Comparison of ENCODE assay signal across 12 cellular contexts in the genomic region with DNA sequence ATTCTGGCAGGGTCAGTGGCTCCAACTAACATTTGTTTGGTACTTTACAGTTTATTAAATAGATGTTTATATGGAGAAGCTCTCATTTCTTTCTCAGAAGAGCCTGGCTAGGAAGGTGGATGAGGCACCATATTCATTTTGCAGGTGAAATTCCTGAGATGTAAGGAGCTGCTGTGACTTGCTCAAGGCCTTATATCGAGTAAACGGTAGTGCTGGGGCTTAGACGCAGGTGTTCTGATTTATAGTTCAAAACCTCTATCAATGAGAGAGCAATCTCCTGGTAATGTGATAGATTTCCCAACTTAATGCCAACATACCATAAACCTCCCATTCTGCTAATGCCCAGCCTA. TPM values are rescaled to one million over a fixed set of nuclear protein-coding genes. Genes with fewer than 3 reads are reported as not detected.
DNase-seq lines count a peak whose midpoint lies in the region; ATAC-seq and TF ChIP-seq lines count a peak whose summit lies in the region.
"Had no signal": no experiment of that assay in that cellular context is flagged by ENCODE, and none has a peak within 500 bp of the region (broad histone marks: within the 10 kb centered on the region; RNA-seq: fewer than 3 reads in every experiment).

No MANE protein-coding gene starts in this region.

- no peak for TF ChIP-seq EP300 in stomach (IDR thresholded peaks at IDR 0.05)

- peak overlapping the region; percentile 76 for H3K4me3 Mint-ChIP-seq in activated CD8-positive, alpha-beta T cell treated with anti-CD3 and anti-CD28 coated beads, Interleukin-2, amount 10 ng/mL, durations not matched to agents 7 days and 5 days

- POLR2A ChIA-PET in activated CD8-positive, alpha-beta T cell treated with anti-CD3 and anti-CD28 coated beads, Interleukin-2, amount 10 ng/mL, durations not matched to agents 7 days and 5 days (lab: Charles Lee), result interaction anchor here (1.0 to 13.3 kb wide), 10 partner anchors 7 to 627 kb away, joined by 3 to 541 read pairs (median 42); no protein-coding TSS in a partner anchor

- peak; percentile 51 for DNase-seq in activated CD8-positive, alpha-beta memory T cell treated with anti-CD3 and anti-CD28 coated beads, Interleukin-2, amount 50 U/mL, for 48 hours
- no peak for DNase-seq in activated CD8-positive, alpha-beta memory T cell treated with anti-CD3 and anti-CD28 coated beads, Interleukin-2, amount 50 U/mL, for 4 hours
- peak; percentile 24 for DNase-seq in activated CD8-positive, alpha-beta T cell treated with anti-CD3 and anti-CD28 coated beads, Interleukin-2, amount 10 ng/mL, durations not matched to agents 7 days and 5 days
- DNase-seq in left lung (no peak), stomach (no peak), BE2C (no peak), glomerular visceral epithelial cell (ENCODE audit: extremely low spot score) (no peak)
- DNase-seq: cerebellar nuclear complex, Kasumi-1, NCI-H510A, SHP77 treated with DMSO at 0.1 percent for 48 hours had no signal

- no peaks in the 10 kb centered on the region for H3K27me3 Mint-ChIP-seq in activated CD8-positive, alpha-beta T cell treated with anti-CD3 and anti-CD28 coated beads, Interleukin-2, amount 10 ng/mL, durations not matched to agents 7 days and 5 days (ENCODE audit: low read depth)

- intact Hi-C loops in left lung (cut with DNase I), result no loop called here
- intact Hi-C loops in stomach (cut with DNase I; ENCODE audit: low total_unique reads), result no loop called here

- no peak for TF ChIP-seq POLR2A in stomach (IDR thresholded peaks at IDR 0.05)

- H3K36me3 ChIP-seq in left lung (no peaks in the 10 kb centered on the region), stomach (no peaks in the 10 kb centered on the region), BE2C (no peaks in the 10 kb centered on the region)

- H3K9me3 Mint-ChIP-seq in activated CD8-positive, alpha-beta T cell treated with anti-CD3 and anti-CD28 coated beads, Interleukin-2, amount 10 ng/mL, durations not matched to agents 7 days and 5 days (ENCODE audit: insufficient read depth), result no peaks in the 10 kb centered on the region

- ATAC-seq in activated CD8-positive, alpha-beta T cell treated with anti-CD3 and anti-CD28 coated beads, Interleukin-2, amount 10 ng/mL, durations not matched to agents 7 days and 5 days, result no peak
- ATAC-seq in left lung (no peak), GM21360 (IDR thresholded peaks at IDR 0.05; ENCODE audit: unreplicated experiment) (no peak)

- H3K4me3 ChIP-seq in left lung (no peak overlapping the region), stomach (no peak overlapping the region), BE2C (ENCODE audit: low read depth, low read length) (no peak overlapping the region)

- TF ChIP-seq CTCF in left lung (IDR thresholded peaks at IDR 0.05), result no peak
- no peak for TF ChIP-seq CTCF in stomach (IDR thresholded peaks at IDR 0.05)
- no peak for TF ChIP-seq CTCF in BE2C (IDR thresholded peaks at IDR 0.05; ENCODE audit: low read depth, low read length)

- H3K27ac Mint-ChIP-seq in activated CD8-positive, alpha-beta T cell treated with anti-CD3 and anti-CD28 coated beads, Interleukin-2, amount 10 ng/mL, durations not matched to agents 7 days and 5 days, result peak overlapping the region; percentile 98

- H3K4me1 Mint-ChIP-seq in activated CD8-positive, alpha-beta T cell treated with anti-CD3 and anti-CD28 coated beads, Interleukin-2, amount 10 ng/mL, durations not matched to agents 7 days and 5 days (ENCODE audit: low read depth), result peaks cover 96% of the 10 kb centered on the region

- H3K27me3 ChIP-seq in left lung, result no peaks in the 10 kb centered on the region
- H3K27me3 ChIP-seq in stomach, result no peaks in the 10 kb centered on the region
- no peaks in the 10 kb centered on the region for H3K27me3 ChIP-seq in BE2C

- H3K9me3 ChIP-seq in left lung (no peaks in the 10 kb centered on the region), stomach (no peaks in the 10 kb centered on the region), BE2C (no peaks in the 10 kb centered on the region)

- peaks cover 6 to 26% of the 10 kb centered on the region in 2 donors for H3K4me1 ChIP-seq in left lung
- H3K4me1 ChIP-seq in stomach, result peaks cover 16 to 54% (median 39%) of the 10 kb centered on the region in 4 donors
- H3K4me1 ChIP-seq in BE2C, result peaks cover 4% of the 10 kb centered on the region; the same call in 1 of the 2 replicates

- CTCF ChIA-PET in activated CD8-positive, alpha-beta T cell treated with anti-CD3 and anti-CD28 coated beads, Interleukin-2, amount 10 ng/mL, durations not matched to agents 7 days and 5 days (lab: Charles Lee), result interaction anchor here (0.9 to 13.0 kb wide), 9 partner anchors 9 to 812 kb away, joined by 3 to 523 read pairs (median 12); no protein-coding TSS in a partner anchor

- H3K36me3 Mint-ChIP-seq in activated CD8-positive, alpha-beta T cell treated with anti-CD3 and anti-CD28 coated beads, Interleukin-2, amount 10 ng/mL, durations not matched to agents 7 days and 5 days (ENCODE audit: low read depth), result peaks cover 99% of the 10 kb centered on the region

- 49 to 92% (median 80%) methylated on average over 3 of the region's 3 CpGs for WGBS in stomach, 5 donors

- H3K27ac ChIP-seq in left lung (peak overlapping the region; percentile 50 to 76), stomach (peak overlapping the region in 4 of 5 donors; percentile 49 to 75 (median 66))

RNA-seq across cellular contexts. Expression of a gene that starts 42.3 kb away (rescaled TPM):
- total RNA-seq in activated CD8-positive, alpha-beta T cell treated with anti-CD3 and anti-CD28 coated beads, Interleukin-2, amount 10 ng/mL, durations not matched to agents 7 days and 5 days, result 100 to 1,000 TPM; 130 to 147 TPM
- 100 to 1,000 TPM; 220 to 251 TPM for total RNA-seq in left lung
- total RNA-seq in stomach, result 100 to 1,000 TPM in 2 of 5 donors, 10 to 100 TPM in 2, not detected in 1; 36.8 to 191 (median 80.8) TPM
- 100 to 1,000 TPM; 172 to 236 (median 202) TPM for polyA plus RNA-seq in stomach
- 335 TPM for polyA plus RNA-seq in BE2C (2012; ENCODE audit: insufficient read depth, insufficient read length, low read depth)

RNA-seq across cellular contexts. Expression of a gene that starts 51.4 kb away (rescaled TPM):
- 1 to 10 TPM; 8.0 to 8.5 TPM for total RNA-seq in activated CD8-positive, alpha-beta T cell treated with anti-CD3 and anti-CD28 coated beads, Interleukin-2, amount 10 ng/mL, durations not matched to agents 7 days and 5 days
- total RNA-seq in left lung, result 10 to 100 TPM; 33.6 to 51.0 TPM
- 100 to 1,000 TPM in 1 of 5 donors, 10 to 100 TPM in 4; 12.2 to 130 (median 27.7) TPM for total RNA-seq in stomach
- 10 to 100 TPM; 14.8 to 24.3 (median 17.0) TPM for polyA plus RNA-seq in stomach
- 5.5 TPM for polyA plus RNA-seq in BE2C (2012; ENCODE audit: insufficient read depth, insufficient read length, low read depth)

Comparison
In these comparisons a context has a peak if more than half of its experiments do, and no peak if none do; other contexts are left out.
1. DNase-seq: peak in activated CD8-positive, alpha-beta memory T cell treated with anti-CD3 and anti-CD28 coated beads, Interleukin-2, amount 50 U/mL, for 48 hours (single experiment) and activated CD8-positive, alpha-beta T cell treated with anti-CD3 and anti-CD28 coated beads, Interleukin-2, amount 10 ng/mL, durations not matched to agents 7 days and 5 days (single experiment); none in activated CD8-positive, alpha-beta memory T cell treated with anti-CD3 and anti-CD28 coated beads, Interleukin-2, amount 50 U/mL, for 4 hours (single experiment), left lung (0 of 2), stomach (single experiment), BE2C (single experiment) and glomerular visceral epithelial cell (single experiment).